In the genomic region with DNA sequence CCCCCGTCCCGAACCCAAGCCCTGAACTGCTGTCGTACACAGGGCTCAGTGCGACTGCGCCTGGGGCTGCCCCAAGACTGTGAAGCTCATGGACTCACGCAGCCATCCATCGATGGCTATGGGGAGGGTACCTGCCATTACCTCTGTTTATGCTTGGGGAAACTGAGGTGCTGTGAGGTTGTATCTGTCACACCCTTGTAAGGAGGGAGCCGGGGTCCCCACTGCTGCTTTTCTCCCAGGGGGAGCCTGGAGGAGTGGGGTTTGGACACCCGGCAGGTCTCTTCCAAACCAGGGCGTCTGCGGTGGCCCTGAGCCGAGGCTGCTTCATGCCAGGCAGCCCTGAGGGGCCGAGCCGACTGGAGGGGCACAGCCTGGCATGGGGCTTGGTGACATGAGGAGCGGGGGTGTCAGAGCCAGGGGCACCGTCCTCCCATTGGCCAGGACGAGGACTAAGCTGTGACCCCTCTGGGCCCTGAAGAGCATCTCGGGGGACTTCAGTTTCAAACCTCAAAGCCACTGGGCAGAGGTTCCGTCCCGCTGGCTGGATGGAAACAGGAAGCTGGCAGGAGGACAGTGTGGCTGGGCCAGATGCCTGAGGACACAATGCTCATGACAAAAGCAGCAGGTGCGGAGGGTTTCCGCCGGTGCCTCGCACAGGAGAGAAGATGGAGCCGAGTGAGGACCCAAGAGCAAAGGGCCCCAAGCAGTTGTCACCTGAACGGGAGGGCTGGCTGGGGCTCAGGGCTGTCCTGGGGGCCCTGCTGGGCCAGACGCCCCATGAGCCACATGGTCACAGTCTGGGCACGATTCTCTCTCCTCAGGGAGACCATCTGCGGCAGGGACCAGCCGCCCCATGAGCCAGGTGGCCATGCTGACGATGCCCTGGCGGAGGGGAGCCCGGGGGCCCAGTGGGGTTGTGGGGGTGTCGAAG, we compare ENCODE assay signal across 18 cellular contexts. TPM values are rescaled to one million over a fixed set of nuclear protein-coding genes. Genes with fewer than 3 reads are reported as not detected.
DNase-seq lines count a peak whose midpoint lies in the region; ATAC-seq and TF ChIP-seq lines count a peak whose summit lies in the region.
"Had no signal": no experiment of that assay in that cellular context is flagged by ENCODE, and none has a peak within 500 bp of the region (broad histone marks: within the 10 kb centered on the region; RNA-seq: fewer than 3 reads in every experiment).

No MANE protein-coding gene starts in this region.

- peaks cover 37% of the 10 kb centered on the region for H3K36me3 Mint-ChIP-seq in activated naive CD8-positive, alpha-beta T cell treated with anti-CD3 and anti-CD28 coated beads, Interleukin-2, amount 50 U/mL, for 24 hours (ENCODE audit: low read depth)

- DNase-seq in NCI-H2196 (lab: John Stamatoyannopoulos, UW; ENCODE audit: unreplicated experiment) (peak; percentile 13), NCI-H2196 treated with DMSO at 0.1 percent for 48 hours (lab: John Stamatoyannopoulos, UW; ENCODE audit: unreplicated experiment) (no peak), GM20000 (ENCODE audit: low spot score) (peak; percentile 24), ecto neural progenitor cell (ENCODE audit: low spot score) (peak; percentile 37), sciatic nerve (ENCODE audit: low spot score) (peak; percentile 42), HCEC 1CT (no peak)
- no peak for DNase-seq in activated naive CD8-positive, alpha-beta T cell treated with anti-CD3 and anti-CD28 coated beads, Interleukin-2, amount 50 U/mL, for 24 hours
- DNase-seq: esophagus squamous epithelium; left colon; naive thymus-derived CD4-positive, alpha-beta T cell; NCI-H1694; NK-92 treated with Interleukin-12 subunit alpha and Interleukin-12 subunit beta, amount 100 ng/mL, for 24 hours; retina; stimulated activated CD4-positive, alpha-beta T cell treated with anti-CD3 and anti-CD28 coated beads, Interleukin-4, amount 100 ng/mL, for 1 hour; WERI-Rb-1 had no signal

- no peak for ATAC-seq in sciatic nerve
- ATAC-seq in HG03097 (IDR thresholded peaks at IDR 0.05; ENCODE audit: low FRiP score, unreplicated experiment), result no peak
- ATAC-seq in activated naive CD8-positive, alpha-beta T cell treated with anti-CD3 and anti-CD28 coated beads, Interleukin-2, amount 50 U/mL, for 24 hours, result no peak
- ATAC-seq: A549; K562; left colon; naive thymus-derived CD4-positive, alpha-beta T cell had no signal

- H3K27me3 Mint-ChIP-seq in activated naive CD8-positive, alpha-beta T cell treated with anti-CD3 and anti-CD28 coated beads, Interleukin-2, amount 50 U/mL, for 24 hours, result no peaks in the 10 kb centered on the region

- peaks cover 16% of the 10 kb centered on the region for H3K9me3 Mint-ChIP-seq in activated naive CD8-positive, alpha-beta T cell treated with anti-CD3 and anti-CD28 coated beads, Interleukin-2, amount 50 U/mL, for 24 hours

- intact Hi-C loops in sciatic nerve (cut with DNase I), result no loop called here

- no peak for TF ChIP-seq CTCF in GM20000 (IDR thresholded peaks at IDR 0.05; ENCODE audit: extremely low read depth, missing control alignments)

- H3K27ac Mint-ChIP-seq in activated naive CD8-positive, alpha-beta T cell treated with anti-CD3 and anti-CD28 coated beads, Interleukin-2, amount 50 U/mL, for 24 hours, result no peak overlapping the region
- H3K27ac Mint-ChIP-seq: naive thymus-derived CD4-positive, alpha-beta T cell had no signal

- no peak overlapping the region for H3K4me3 Mint-ChIP-seq in activated naive CD8-positive, alpha-beta T cell treated with anti-CD3 and anti-CD28 coated beads, Interleukin-2, amount 50 U/mL, for 24 hours

- peaks cover 30% of the 10 kb centered on the region for H3K4me1 Mint-ChIP-seq in activated naive CD8-positive, alpha-beta T cell treated with anti-CD3 and anti-CD28 coated beads, Interleukin-2, amount 50 U/mL, for 24 hours

RNA-seq across cellular contexts. Expression of a gene that starts 54.4 kb away (rescaled TPM):
- 58.4 TPM for total RNA-seq in sciatic nerve

Comparison
In these comparisons a context has a peak if more than half of its experiments do, and no peak if none do; other contexts are left out.
1. DNase-seq: peak in NCI-H2196 (single experiment), GM20000 (single experiment), ecto neural progenitor cell (single experiment) and sciatic nerve (single experiment); none in NCI-H2196 treated with DMSO at 0.1 percent for 48 hours (single experiment), activated naive CD8-positive, alpha-beta T cell treated with anti-CD3 and anti-CD28 coated beads, Interleukin-2, amount 50 U/mL, for 24 hours (single experiment) and HCEC 1CT (single experiment).